1 cellular context compared by ENCODE assay signal in genomic region chr18:50281295-50281971, GRCh38.
TF ChIP-seq lines count a peak whose summit lies in the region.

MBD1 (minus strand) TSS chr18:50281523; CDS start chr18:50279992, 1,531 bp downstream.

TF ChIP-seq in HepG2, 621 proteins besides CTCF, POLR2A, EP300 and RAD21 (continued from another document and continues in another):
- TF ChIP-seq, protein P1, sequence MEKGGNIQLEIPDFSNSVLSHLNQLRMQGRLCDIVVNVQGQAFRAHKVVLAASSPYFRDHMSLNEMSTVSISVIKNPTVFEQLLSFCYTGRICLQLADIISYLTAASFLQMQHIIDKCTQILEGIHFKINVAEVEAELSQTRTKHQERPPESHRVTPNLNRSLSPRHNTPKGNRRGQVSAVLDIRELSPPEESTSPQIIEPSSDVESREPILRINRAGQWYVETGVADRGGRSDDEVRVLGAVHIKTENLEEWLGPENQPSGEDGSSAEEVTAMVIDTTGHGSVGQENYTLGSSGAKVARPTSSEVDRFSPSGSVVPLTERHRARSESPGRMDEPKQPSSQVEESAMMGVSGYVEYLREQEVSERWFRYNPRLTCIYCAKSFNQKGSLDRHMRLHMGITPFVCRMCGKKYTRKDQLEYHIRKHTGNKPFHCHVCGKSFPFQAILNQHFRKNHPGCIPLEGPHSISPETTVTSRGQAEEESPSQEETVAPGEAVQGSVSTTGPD (CRISPR knock-in tag; IDR thresholded peaks at IDR 0.05): no peak
- TF ChIP-seq CREB1 (IDR thresholded peaks at IDR 0.05): peak; percentile 53; the same call in 1 of the 2 replicates
- TF ChIP-seq CREB1 (CRISPR knock-in tag; IDR thresholded peaks at IDR 0.05): peak; percentile 74
- TF ChIP-seq, protein P2, sequence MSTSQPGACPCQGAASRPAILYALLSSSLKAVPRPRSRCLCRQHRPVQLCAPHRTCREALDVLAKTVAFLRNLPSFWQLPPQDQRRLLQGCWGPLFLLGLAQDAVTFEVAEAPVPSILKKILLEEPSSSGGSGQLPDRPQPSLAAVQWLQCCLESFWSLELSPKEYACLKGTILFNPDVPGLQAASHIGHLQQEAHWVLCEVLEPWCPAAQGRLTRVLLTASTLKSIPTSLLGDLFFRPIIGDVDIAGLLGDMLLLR (CRISPR knock-in tag; IDR thresholded peaks at IDR 0.05): peak; percentile 52; the same call in 1 of the 2 replicates
- TF ChIP-seq NFAT5 (CRISPR knock-in tag; IDR thresholded peaks at IDR 0.05): no peak
- peak; percentile 48; the same call in 1 of the 2 replicates for TF ChIP-seq SNAPC4 (CRISPR knock-in tag; IDR thresholded peaks at IDR 0.05)
- TF ChIP-seq ZNF724P (CRISPR knock-in tag; IDR thresholded peaks at IDR 0.05; ENCODE audit: borderline replicate concordance): 0 out of 2 replicates have a peak, but pooled peaks have one; percentile 57
- TF ChIP-seq ZBTB7A (CRISPR knock-in tag; IDR thresholded peaks at IDR 0.05): peak; percentile 84; the same call in 1 of the 2 replicates
- TF ChIP-seq, protein P3, sequence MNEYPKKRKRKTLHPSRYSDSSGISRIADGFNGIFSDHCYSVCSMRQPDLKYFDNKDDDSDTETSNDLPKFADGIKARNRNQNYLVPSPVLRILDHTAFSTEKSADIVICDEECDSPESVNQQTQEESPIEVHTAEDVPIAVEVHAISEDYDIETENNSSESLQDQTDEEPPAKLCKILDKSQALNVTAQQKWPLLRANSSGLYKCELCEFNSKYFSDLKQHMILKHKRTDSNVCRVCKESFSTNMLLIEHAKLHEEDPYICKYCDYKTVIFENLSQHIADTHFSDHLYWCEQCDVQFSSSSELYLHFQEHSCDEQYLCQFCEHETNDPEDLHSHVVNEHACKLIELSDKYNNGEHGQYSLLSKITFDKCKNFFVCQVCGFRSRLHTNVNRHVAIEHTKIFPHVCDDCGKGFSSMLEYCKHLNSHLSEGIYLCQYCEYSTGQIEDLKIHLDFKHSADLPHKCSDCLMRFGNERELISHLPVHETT (CRISPR knock-in tag; conservative IDR thresholded peaks at IDR 0.05): peak; percentile 79; the same call in 1 of the 2 replicates
- peak; percentile 91 for TF ChIP-seq CREM (IDR thresholded peaks at IDR 0.05)
- TF ChIP-seq CREM (CRISPR knock-in tag; IDR thresholded peaks at IDR 0.05): no peak
- TF ChIP-seq SRSF1 (optimal IDR thresholded peaks at IDR 0.05; ENCODE audit: low read depth, low read length): peak; percentile 83
- TF ChIP-seq HNF4G (IDR thresholded peaks at IDR 0.05; ENCODE audit: borderline replicate concordance, low read depth, low read length): no peak
- no peak for TF ChIP-seq HNF4G (CRISPR knock-in tag; IDR thresholded peaks at IDR 0.05; ENCODE audit: borderline replicate concordance, low read depth)
- peak; percentile 59; the same call in 1 of the 2 replicates for TF ChIP-seq ZNF772 (CRISPR knock-in tag; IDR thresholded peaks at IDR 0.05)
- TF ChIP-seq, protein P4, sequence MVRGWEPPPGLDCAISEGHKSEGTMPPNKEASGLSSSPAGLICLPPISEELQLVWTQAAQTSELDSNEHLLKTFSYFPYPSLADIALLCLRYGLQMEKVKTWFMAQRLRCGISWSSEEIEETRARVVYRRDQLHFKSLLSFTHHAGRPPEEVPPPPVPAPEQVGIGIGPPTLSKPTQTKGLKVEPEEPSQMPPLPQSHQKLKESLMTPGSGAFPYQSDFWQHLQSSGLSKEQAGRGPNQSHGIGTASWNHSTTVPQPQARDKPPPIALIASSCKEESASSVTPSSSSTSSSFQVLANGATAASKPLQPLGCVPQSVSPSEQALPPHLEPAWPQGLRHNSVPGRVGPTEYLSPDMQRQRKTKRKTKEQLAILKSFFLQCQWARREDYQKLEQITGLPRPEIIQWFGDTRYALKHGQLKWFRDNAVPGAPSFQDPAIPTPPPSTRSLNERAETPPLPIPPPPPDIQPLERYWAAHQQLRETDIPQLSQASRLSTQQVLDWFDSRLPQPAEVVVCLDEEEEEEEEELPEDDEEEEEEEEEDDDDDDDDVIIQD (CRISPR knock-in tag; IDR thresholded peaks at IDR 0.05; ENCODE audit: low read depth): no peak
- TF ChIP-seq ZNF615 (CRISPR knock-in tag; IDR thresholded peaks at IDR 0.05; ENCODE audit: borderline replicate concordance): no peak
- TF ChIP-seq SP140L (CRISPR knock-in tag; IDR thresholded peaks at IDR 0.05; ENCODE audit: borderline replicate concordance): no peak
- TF ChIP-seq ZFP91 (CRISPR knock-in tag; IDR thresholded peaks at IDR 0.05; ENCODE audit: borderline replicate concordance): peak; percentile 94
- no peak for TF ChIP-seq FOXJ3 (CRISPR knock-in tag; IDR thresholded peaks at IDR 0.05; ENCODE audit: borderline replicate concordance)
- TF ChIP-seq SAP130 (CRISPR knock-in tag; IDR thresholded peaks at IDR 0.05; ENCODE audit: low read depth): peak; percentile 95
- TF ChIP-seq, protein P5, sequence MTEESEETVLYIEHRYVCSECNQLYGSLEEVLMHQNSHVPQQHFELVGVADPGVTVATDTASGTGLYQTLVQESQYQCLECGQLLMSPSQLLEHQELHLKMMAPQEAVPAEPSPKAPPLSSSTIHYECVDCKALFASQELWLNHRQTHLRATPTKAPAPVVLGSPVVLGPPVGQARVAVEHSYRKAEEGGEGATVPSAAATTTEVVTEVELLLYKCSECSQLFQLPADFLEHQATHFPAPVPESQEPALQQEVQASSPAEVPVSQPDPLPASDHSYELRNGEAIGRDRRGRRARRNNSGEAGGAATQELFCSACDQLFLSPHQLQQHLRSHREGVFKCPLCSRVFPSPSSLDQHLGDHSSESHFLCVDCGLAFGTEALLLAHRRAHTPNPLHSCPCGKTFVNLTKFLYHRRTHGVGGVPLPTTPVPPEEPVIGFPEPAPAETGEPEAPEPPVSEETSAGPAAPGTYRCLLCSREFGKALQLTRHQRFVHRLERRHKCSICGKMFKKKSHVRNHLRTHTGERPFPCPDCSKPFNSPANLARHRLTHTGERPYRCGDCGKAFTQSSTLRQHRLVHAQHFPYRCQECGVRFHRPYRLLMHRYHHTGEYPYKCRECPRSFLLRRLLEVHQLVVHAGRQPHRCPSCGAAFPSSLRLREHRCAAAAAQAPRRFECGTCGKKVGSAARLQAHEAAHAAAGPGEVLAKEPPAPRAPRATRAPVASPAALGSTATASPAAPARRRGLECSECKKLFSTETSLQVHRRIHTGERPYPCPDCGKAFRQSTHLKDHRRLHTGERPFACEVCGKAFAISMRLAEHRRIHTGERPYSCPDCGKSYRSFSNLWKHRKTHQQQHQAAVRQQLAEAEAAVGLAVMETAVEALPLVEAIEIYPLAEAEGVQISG (CRISPR knock-in tag; IDR thresholded peaks at IDR 0.05): peak; percentile 94
- TF ChIP-seq ZSCAN9 (CRISPR knock-in tag; IDR thresholded peaks at IDR 0.05; ENCODE audit: borderline replicate concordance): peak; percentile 53; the same call in 1 of the 2 replicates
- TF ChIP-seq PRMT3 (CRISPR knock-in tag; IDR thresholded peaks at IDR 0.05; ENCODE audit: borderline replicate concordance, low read depth): peak; percentile 77; the same call in 1 of the 2 replicates
- peak; percentile 46; the same call in 1 of the 2 replicates for TF ChIP-seq SNAPC2 (CRISPR knock-in tag; IDR thresholded peaks at IDR 0.05)
- TF ChIP-seq RARG (CRISPR knock-in tag; IDR thresholded peaks at IDR 0.05; ENCODE audit: low read depth): no peak
- TF ChIP-seq E2F1 (CRISPR knock-in tag; IDR thresholded peaks at IDR 0.05): no peak
- no peak for TF ChIP-seq GZF1 (CRISPR knock-in tag; IDR thresholded peaks at IDR 0.05)
- peak; percentile 78; the same call in 1 of the 2 replicates for TF ChIP-seq KLF9 (CRISPR knock-in tag; IDR thresholded peaks at IDR 0.05; ENCODE audit: low read depth)
- no peak for TF ChIP-seq JUND (CRISPR knock-in tag; IDR thresholded peaks at IDR 0.05)
- TF ChIP-seq RFX5 (IDR thresholded peaks at IDR 0.05; ENCODE audit: low read depth, low read length): no peak
- no peak for TF ChIP-seq ZSCAN12 (CRISPR knock-in tag; IDR thresholded peaks at IDR 0.05)
- no peak; the same call in 1 of the 2 replicates for TF ChIP-seq ZNF589 (CRISPR knock-in tag; conservative IDR thresholded peaks at IDR 0.05)
